ENCODE assay signal across 24 cellular contexts in the genomic region with DNA sequence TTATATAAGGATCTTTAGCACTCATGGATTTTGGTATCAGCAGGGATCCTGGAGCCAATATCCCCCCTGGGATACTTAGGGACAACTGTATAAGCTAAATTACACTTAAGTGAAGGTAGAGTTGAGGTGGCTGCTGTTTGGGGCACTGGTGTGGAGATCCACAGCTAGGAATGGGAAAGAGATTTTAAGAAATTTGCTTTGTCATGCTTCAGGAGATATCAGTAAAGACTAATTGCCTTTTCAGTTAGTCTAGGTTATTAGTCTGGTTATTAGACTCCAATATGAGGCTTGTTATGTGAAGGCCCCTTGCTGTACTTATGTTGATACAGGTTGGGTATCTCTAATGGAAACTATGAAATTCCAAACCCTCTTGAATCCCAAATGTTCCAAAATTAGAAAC. TPM values are rescaled to one million over a fixed set of nuclear protein-coding genes. Genes with fewer than 3 reads are reported as not detected.
DNase-seq lines count a peak whose midpoint lies in the region; ATAC-seq, FAIRE-seq and TF ChIP-seq lines count a peak whose summit lies in the region.
"Had no signal": no experiment of that assay in that cellular context is flagged by ENCODE, and none has a peak within 500 bp of the region (broad histone marks: within the 10 kb centered on the region; RNA-seq: fewer than 3 reads in every experiment).

No MANE protein-coding gene starts in this region.

- no peak overlapping the region for H2AFZ ChIP-seq in HepG2 (ENCODE audit: low read length)
- H2AFZ ChIP-seq in mesenchymal stem cell (ENCODE audit: low read depth, low read length), result no peak overlapping the region

- H4K91ac ChIP-seq in mesenchymal stem cell (ENCODE audit: low read length), result no peak overlapping the region

- H3K27ac Mint-ChIP-seq in activated T-helper 17 cell treated with anti-CD3 and anti-CD28 coated beads, Interleukin-2, amount 50 U/mL, for 72 hours, result no peak overlapping the region
- peak overlapping the region; percentile 87 for H3K27ac Mint-ChIP-seq in type B pancreatic cell

- no peak overlapping the region for H4K8ac ChIP-seq in mesenchymal stem cell (ENCODE audit: low read length)

- in situ Hi-C loops in HepG2 (cut with HindIII; ENCODE audit: extremely low pct_ligation_motif_present, low pct_unique_long_range_greater_than_20kb), result no loop called here
- in situ Hi-C loops in brain microvascular endothelial cell (cut with HindIII; ENCODE audit: low pct_ligation_motif_present, low sequenced_read_pairs), result no loop called here

- intact Hi-C loops in HepG2 (cut with micrococcal nuclease; ENCODE audit: unreplicated experiment) (loop anchor here (5.0 kb wide), 1 partner anchor 235 kb away; a partner anchor contains a TSS), right lobe of liver (cut with DNase I) (no loop called here)

- H2AK5ac ChIP-seq in mesenchymal stem cell (ENCODE audit: low read length, severe bottlenecking), result no peak overlapping the region

- H3K9me3 ChIP-seq in HepG2 (ENCODE audit: low read length), result peaks cover 9% of the 10 kb centered on the region; the same call in 1 of the 2 replicates
- no peaks in the 10 kb centered on the region for H3K9me3 ChIP-seq in right lobe of liver
- H3K9me3 ChIP-seq in mesenchymal stem cell (ENCODE audit: control insufficient read depth, low read length), result no peaks in the 10 kb centered on the region
- H3K9me3 ChIP-seq: MG63, ovary, SJSA1 had no signal

- H3K4me2 ChIP-seq in HepG2 (ENCODE audit: low read depth, low read length) (no peak overlapping the region), mesenchymal stem cell (ENCODE audit: low read length, poor library complexity, severe bottlenecking) (no peak overlapping the region)

- no peak for TF ChIP-seq POLR2A in HepG2 (IDR thresholded peaks at IDR 0.05; ENCODE audit: insufficient read depth in 1 of 2, low read depth in 2 of 2, low read length in 2 of 2)
- TF ChIP-seq POLR2A in right lobe of liver (IDR thresholded peaks at IDR 0.05), result no peak

- TF ChIP-seq CTCF in HepG2 (CRISPR knock-in tag; IDR thresholded peaks at IDR 0.05) (no peak), right lobe of liver (IDR thresholded peaks at IDR 0.05) (no peak), type B pancreatic cell (conservative IDR thresholded peaks at IDR 0.05) (no peak), brain microvascular endothelial cell (IDR thresholded peaks at IDR 0.05; ENCODE audit: low read depth, low read length, missing control alignments) (no peak)

- H3K79me2 ChIP-seq in HepG2 (ENCODE audit: insufficient read depth, low read length), result peaks cover 34% of the 10 kb centered on the region

- no peaks in the 10 kb centered on the region for H4K20me1 ChIP-seq in HepG2 (ENCODE audit: insufficient read depth, low read length)

- peaks cover 30% of the 10 kb centered on the region for H3K4me1 ChIP-seq in HepG2 (ENCODE audit: insufficient read depth, low read length)
- H3K4me1 ChIP-seq in right lobe of liver, result peaks cover 0 to 18% (median 8%) of the 10 kb centered on the region in 4 donors
- no peaks in the 10 kb centered on the region for H3K4me1 ChIP-seq in mesenchymal stem cell (ENCODE audit: control insufficient read depth, insufficient read depth, low read depth, low read length)

- H3K79me1 ChIP-seq in mesenchymal stem cell (replicated peaks; ENCODE audit: low read length, poor library complexity, severe bottlenecking), result no peaks in the 10 kb centered on the region

- peaks cover 4% of the 10 kb centered on the region for H3K4me1 Mint-ChIP-seq in activated T-helper 17 cell treated with anti-CD3 and anti-CD28 coated beads, Interleukin-2, amount 50 U/mL, for 72 hours
- H3K4me1 Mint-ChIP-seq in type B pancreatic cell (ENCODE audit: unreplicated experiment), result no peaks in the 10 kb centered on the region

- peak overlapping the region; percentile 97 for H3K4me3 Mint-ChIP-seq in activated T-helper 17 cell treated with anti-CD3 and anti-CD28 coated beads, Interleukin-2, amount 50 U/mL, for 72 hours
- H3K4me3 Mint-ChIP-seq in type B pancreatic cell, result no peak overlapping the region

- no peak overlapping the region for H3K14ac ChIP-seq in mesenchymal stem cell (ENCODE audit: low read length in 2 of 2)

- no peak overlapping the region for H2BK12ac ChIP-seq in mesenchymal stem cell (ENCODE audit: low read length in 2 of 2)

- H2BK5ac ChIP-seq in mesenchymal stem cell (ENCODE audit: low read depth, low read length, poor library complexity, severe bottlenecking), result no peak overlapping the region

- no peaks in the 10 kb centered on the region for H3K36me3 ChIP-seq in HepG2 (replicated peaks in 1 of 2; ENCODE audit: control insufficient read depth in 1 of 2, insufficient read depth in 2 of 2, low read length in 2 of 2)
- H3K36me3 ChIP-seq in right lobe of liver, result no peaks in the 10 kb centered on the region
- H3K36me3 ChIP-seq in mesenchymal stem cell (ENCODE audit: control insufficient read depth in 1 of 2, insufficient read depth in 2 of 2, low read depth in 1 of 2, low read length in 2 of 2), result peaks cover 0 to 3% of the 10 kb centered on the region in 2 experiments
- peaks cover 2% of the 10 kb centered on the region for H3K36me3 ChIP-seq in brain microvascular endothelial cell (replicated peaks)
- H3K36me3 ChIP-seq: cardiac muscle cell, MG63, ovary, SJSA1 had no signal

- no TSS peak for BruUV-seq in HepG2 (replicated peaks; lab: Mats Ljungman, UMichigan)

- H3K9ac ChIP-seq in HepG2 (ENCODE audit: insufficient read depth, low read depth, low read length) (no peak overlapping the region), mesenchymal stem cell (ENCODE audit: low read length) (no peak overlapping the region)

- CTCF ChIA-PET in HepG2 (lab: Yijun Ruan, JAX; ENCODE audit: low intra/inter-chr PET ratio, low total read pairs), result no interaction called here

- POLR2A ChIA-PET in HepG2 (lab: Yijun Ruan, JAX), result interaction anchor here (1.5 to 2.4 kb wide), 2 partner anchors 11 to 108 kb away, joined by 5 to 11 read pairs; a partner anchor contains a TSS

- no peak for FAIRE-seq in HepG2 (lab: Jason Lieb, UNC)
- no peak for FAIRE-seq in HTR-8/SVneo (lab: Jason Lieb, UNC)
- FAIRE-seq: urothelium cell line had no signal

- DNase-seq in HepG2 (ENCODE audit: low spot score), result no peak
- no peak for DNase-seq in right lobe of liver
- DNase-seq in mesenchymal stem cell, result no peak
- DNase-seq in type B pancreatic cell (ENCODE audit: extremely low spot score, unreplicated experiment), result no peak
- DNase-seq in brain microvascular endothelial cell, result no peak
- DNase-seq in HTR-8/SVneo (ENCODE audit: insufficient read length, low spot score), result no peak
- DNase-seq: activated CD4-positive, alpha-beta memory T cell treated with anti-CD3 and anti-CD28 coated beads, Interleukin-2, amount 10 ng/mL, durations not matched to agents 7 days and 5 days; activated effector memory CD4-positive, alpha-beta T cell treated with anti-CD3 and anti-CD28 coated beads, Interleukin-2, amount 50 U/mL, for 16 hours; amniotic stem cell; left ventricle myocardium superior; MG63; NCI-H1417; NCI-H2081 treated with DMSO at 0.1 percent for 48 hours; ovary; stimulated activated CD4-positive, alpha-beta T cell treated with anti-CD3 and anti-CD28 coated beads, Interleukin-15, amount 100 ng/mL, for 24 hours; T-helper 9 cell had no signal

- H2BK15ac ChIP-seq in mesenchymal stem cell (ENCODE audit: low read depth, poor library complexity, severe bottlenecking), result no peak overlapping the region

- TF ChIP-seq RAD21 in HepG2 (CRISPR knock-in tag; IDR thresholded peaks at IDR 0.05), result no peak

- no peak overlapping the region for H3K4ac ChIP-seq in mesenchymal stem cell (ENCODE audit: low read depth in 1 of 2, low read length in 2 of 2)

- no peak for ATAC-seq in HepG2
- ATAC-seq in right lobe of liver, result no peak
- ATAC-seq in activated T-helper 17 cell treated with anti-CD3 and anti-CD28 coated beads, Interleukin-2, amount 50 U/mL, for 72 hours (replicated peaks), result no peak
- no peak for ATAC-seq in HG03342 (IDR thresholded peaks at IDR 0.05; ENCODE audit: unreplicated experiment)
- ATAC-seq: left ventricle myocardium superior, WTC11 had no signal

- H3K4me3 ChIP-seq in HepG2 (replicated peaks in 1 of 3; ENCODE audit: insufficient read depth in 1 of 3, low read depth in 2 of 3, low read length in 3 of 3) (no peak overlapping the region), right lobe of liver (no peak overlapping the region), mesenchymal stem cell (ENCODE audit: insufficient read depth in 1 of 2, low read depth in 1 of 2, low read length in 2 of 2) (no peak overlapping the region), brain microvascular endothelial cell (ENCODE audit: low read depth, low read length) (no peak overlapping the region)
- H3K4me3 ChIP-seq: cardiac muscle cell had no signal

- H3K27me3 ChIP-seq in HepG2 (ENCODE audit: control insufficient read depth in 1 of 2, insufficient read depth in 2 of 2, low read length in 2 of 2) (no peaks in the 10 kb centered on the region), right lobe of liver (no peaks in the 10 kb centered on the region), mesenchymal stem cell (ENCODE audit: control insufficient read depth in 1 of 2, insufficient read depth in 1 of 2, low read length in 2 of 2) (no peaks in the 10 kb centered on the region), brain microvascular endothelial cell (replicated peaks) (no peaks in the 10 kb centered on the region)
- H3K27me3 ChIP-seq: BLaER1, cardiac muscle cell, MG63, ovary, SJSA1 had no signal

- no peak overlapping the region for H3K23ac ChIP-seq in mesenchymal stem cell (ENCODE audit: low read length in 2 of 2)

- peak overlapping the region; percentile 5 for H2BK120ac ChIP-seq in mesenchymal stem cell (ENCODE audit: low read depth, low read length)

- H3K27me3 Mint-ChIP-seq in activated T-helper 17 cell treated with anti-CD3 and anti-CD28 coated beads, Interleukin-2, amount 50 U/mL, for 72 hours, result no peaks in the 10 kb centered on the region
- H3K27me3 Mint-ChIP-seq in type B pancreatic cell, result no peaks in the 10 kb centered on the region
- H3K27me3 Mint-ChIP-seq: activated CD4-positive, alpha-beta memory T cell treated with anti-CD3 and anti-CD28 coated beads, Interleukin-2, amount 10 ng/mL, durations not matched to agents 7 days and 5 days; dendritic cell treated with granulocyte-macrophage colony-stimulating factor and Interleukin-4, amounts not matched to agents 40 ng/mL and 50 ng/mL, for 4 days had no signal

- H3K27ac ChIP-seq in HepG2 (ENCODE audit: extremely low read length, insufficient read depth, low read length) (no peak overlapping the region), right lobe of liver (no peak overlapping the region), mesenchymal stem cell (ENCODE audit: low read length, poor library complexity, severe bottlenecking) (no peak overlapping the region), brain microvascular endothelial cell (no peak overlapping the region)
- H3K27ac ChIP-seq: ovary, SJSA1 had no signal

- H3K36me3 Mint-ChIP-seq in activated T-helper 17 cell treated with anti-CD3 and anti-CD28 coated beads, Interleukin-2, amount 50 U/mL, for 72 hours (ENCODE audit: low read depth), result peaks cover 5% of the 10 kb centered on the region
- H3K36me3 Mint-ChIP-seq in type B pancreatic cell, result no peaks in the 10 kb centered on the region
- H3K36me3 Mint-ChIP-seq: WTC11 had no signal

- H3K9me3 Mint-ChIP-seq in activated T-helper 17 cell treated with anti-CD3 and anti-CD28 coated beads, Interleukin-2, amount 50 U/mL, for 72 hours, result no peaks in the 10 kb centered on the region
- no peaks in the 10 kb centered on the region for H3K9me3 Mint-ChIP-seq in type B pancreatic cell
- H3K9me3 Mint-ChIP-seq: dendritic cell treated with granulocyte-macrophage colony-stimulating factor and Interleukin-4, amounts not matched to agents 40 ng/mL and 50 ng/mL, for 4 days had no signal

- TF ChIP-seq EP300 in HepG2 (IDR thresholded peaks at IDR 0.05; ENCODE audit: low read depth in 2 of 2, low read length in 2 of 2), result no peak
- TF ChIP-seq EP300 in HepG2 (CRISPR knock-in tag; IDR thresholded peaks at IDR 0.05; ENCODE audit: borderline replicate concordance), result no peak

- no peak overlapping the region for H3K18ac ChIP-seq in mesenchymal stem cell (ENCODE audit: low read depth in 1 of 2, low read length in 2 of 2)

RNA-seq across cellular contexts. Expression of a gene that starts 1.2 kb away (rescaled TPM):
- total RNA-seq in HepG2 (2016; rRNA removed; fragmentation: Illumina TruSeq; extraction: Trizol) (15.6 and 21.1 TPM in 2 replicates), right lobe of liver (10 to 100 TPM; 13.5 to 24.6 (median 19.5) TPM), type B pancreatic cell (ENCODE audit: low replicate concordance) (51.9 and 74.7 TPM in 2 replicates)
- 3.0 and 3.6 TPM in 2 replicates for total RNA-seq in HepG2 (2016; cell fraction: cytosol; rRNA removed; fragmentation: Illumina TruSeq; extraction: Trizol; ENCODE audit: low read depth)
- 14.2 and 18.8 TPM in 2 replicates for total RNA-seq in HepG2 (2016; cell fraction: insoluble cytoplasmic fraction; rRNA removed; fragmentation: Illumina TruSeq; extraction: Trizol)
- total RNA-seq in HepG2 (2016; cell fraction: membrane; rRNA removed; fragmentation: Illumina TruSeq; extraction: Trizol), result 5.3 and 6.5 TPM in 2 replicates
- 21.4 and 27.4 TPM in 2 replicates for total RNA-seq in HepG2 (2016; cell fraction: nucleus; rRNA removed; fragmentation: Illumina TruSeq; extraction: Trizol)
- polyA plus RNA-seq in HepG2 (2011; rRNA removed), result 11.7 and 13.9 TPM in 2 replicates
- 4.4 and 5.3 TPM in 2 replicates for polyA plus RNA-seq in HepG2 (2011; cell fraction: cytosol; rRNA removed)
- 9.7 and 11.1 TPM in 2 replicates for polyA plus RNA-seq in HepG2 (2011; cell fraction: nucleus; rRNA removed)
- 9.0 and 10.0 TPM in 2 replicates for polyA plus RNA-seq in HepG2 (2012)
- polyA plus RNA-seq in HepG2 (2016; cell fraction: cytosol; fragmentation: Illumina TruSeq; extraction: Trizol; ENCODE audit: low read depth), result 0.22 and 0.29 TPM in 2 replicates
- polyA plus RNA-seq in HepG2 (2016; cell fraction: insoluble cytoplasmic fraction; fragmentation: Illumina TruSeq; extraction: Trizol; ENCODE audit: low read depth), result 11.1 and 11.6 TPM in 2 replicates
- polyA plus RNA-seq in HepG2 (2016; cell fraction: membrane; fragmentation: Illumina TruSeq; extraction: Trizol; ENCODE audit: low read depth), result 0.93 and 1.1 TPM in 2 replicates
- polyA plus RNA-seq in HepG2 (2016; cell fraction: nucleus; fragmentation: Illumina TruSeq; extraction: Trizol; ENCODE audit: insufficient read depth, low read depth), result 12.7 and 15.4 TPM in 2 replicates
- 32.4 and 44.9 TPM in 2 replicates for polyA minus RNA-seq in HepG2 (2011; rRNA and poly(A)+ RNA removed; ENCODE audit: low replicate concordance)
- 9.4 and 12.2 TPM in 2 replicates for polyA minus RNA-seq in HepG2 (2011; cell fraction: cytosol; rRNA and poly(A)+ RNA removed)
- polyA minus RNA-seq in HepG2 (2011; cell fraction: nucleus; rRNA and poly(A)+ RNA removed), result 47.6 and 55.4 TPM in 2 replicates
- total RNA-seq in activated T-helper 17 cell treated with anti-CD3 and anti-CD28 coated beads, Interleukin-2, amount 50 U/mL, for 72 hours, result 10 to 100 TPM; 20.1 to 40.2 TPM
- 21.1 TPM for polyA plus RNA-seq in mesenchymal stem cell (2013, experiment 1 of 2)
- polyA plus RNA-seq in mesenchymal stem cell (2013, experiment 2 of 2), result 17.6 TPM
